ENCODE assay signal across 16 cellular contexts in genomic region chr16:66851166-66851964, GRCh38. TPM values are rescaled to one million over a fixed set of nuclear protein-coding genes. Genes with fewer than 3 reads are reported as not detected.
DNase-seq lines count a peak whose midpoint lies in the region; FAIRE-seq and TF ChIP-seq lines count a peak whose summit lies in the region.
"Had no signal": no experiment of that assay in that cellular context is flagged by ENCODE, and none has a peak within 500 bp of the region (broad histone marks: within the 10 kb centered on the region; RNA-seq: fewer than 3 reads in every experiment).

No MANE protein-coding gene starts in this region.

- TF ChIP-seq EP300 in H1 (IDR thresholded peaks at IDR 0.05; ENCODE audit: borderline replicate concordance in 1 of 2, low read depth in 2 of 2, low read length in 2 of 2): no peak

- no peak overlapping the region for H3K56ac ChIP-seq in H1 (replicated peaks; ENCODE audit: insufficient read length, low read depth, low read length)

- H3K27ac Mint-ChIP-seq in activated naive CD4-positive, alpha-beta T cell treated with anti-CD3 and anti-CD28 coated beads, Interleukin-2, amount 10 ng/mL, durations not matched to agents 7 days and 5 days: no peak overlapping the region
- H3K27ac Mint-ChIP-seq in activated naive CD4-positive, alpha-beta T cell treated with anti-CD3 and anti-CD28 coated beads for 36 hours: no peak overlapping the region
- H3K27ac Mint-ChIP-seq in activated T-helper 1 cell treated with anti-CD3 and anti-CD28 coated beads, Interleukin-12 subunit alpha, Interleukin-12 subunit beta, Interleukin-2, Interleukin-4 antibody, amounts not matched to agents 30 ng/mL and 10 ng/mL and 1 ng/mL, durations not matched to agents 14 hours and 24 hours and 36 hours: no peak overlapping the region
- no peak overlapping the region for H3K27ac Mint-ChIP-seq in endothelial cell (ENCODE audit: unreplicated experiment)
- H3K27ac Mint-ChIP-seq: CD4-positive, CD25-positive, alpha-beta regulatory T cell had no signal

- H3K14ac ChIP-seq in H1 (ENCODE audit: insufficient read length) (no peak overlapping the region), neuronal stem cell (ENCODE audit: low read length) (no peak overlapping the region)

- H2BK15ac ChIP-seq in H1 (ENCODE audit: low read length) (no peak overlapping the region), neuronal stem cell (ENCODE audit: low read length) (peak overlapping the region; percentile 59)

- TF ChIP-seq CTCF in H1 (IDR thresholded peaks at IDR 0.05; ENCODE audit: control extremely low read depth in 1 of 3, insufficient read depth in 1 of 3, low read depth in 1 of 3, low read length in 3 of 3) (no peak), endothelial cell (IDR thresholded peaks at IDR 0.05; ENCODE audit: unreplicated experiment) (no peak)

- H3K4me1 Mint-ChIP-seq in activated naive CD4-positive, alpha-beta T cell treated with anti-CD3 and anti-CD28 coated beads, Interleukin-2, amount 10 ng/mL, durations not matched to agents 7 days and 5 days: peaks cover 14% of the 10 kb centered on the region
- H3K4me1 Mint-ChIP-seq in activated naive CD4-positive, alpha-beta T cell treated with anti-CD3 and anti-CD28 coated beads for 36 hours (ENCODE audit: low read depth): no peaks in the 10 kb centered on the region
- peaks cover 15% of the 10 kb centered on the region for H3K4me1 Mint-ChIP-seq in activated T-helper 1 cell treated with anti-CD3 and anti-CD28 coated beads, Interleukin-12 subunit alpha, Interleukin-12 subunit beta, Interleukin-2, Interleukin-4 antibody, amounts not matched to agents 30 ng/mL and 10 ng/mL and 1 ng/mL, durations not matched to agents 14 hours and 24 hours and 36 hours (ENCODE audit: low read depth)
- peaks cover 2% of the 10 kb centered on the region for H3K4me1 Mint-ChIP-seq in endothelial cell (ENCODE audit: unreplicated experiment)
- H3K4me1 Mint-ChIP-seq: CD4-positive, CD25-positive, alpha-beta regulatory T cell had no signal

- no peak for TF ChIP-seq POLR2A in H1 (IDR thresholded peaks at IDR 0.05; ENCODE audit: control extremely low read depth in 1 of 2, low read depth in 2 of 2, low read length in 2 of 2)

- intact Hi-C loops in activated naive CD4-positive, alpha-beta T cell treated with anti-CD3 and anti-CD28 coated beads for 36 hours (cut with micrococcal nuclease): no loop called here
- intact Hi-C loops in activated T-helper 1 cell treated with anti-CD3 and anti-CD28 coated beads, Interleukin-12 subunit alpha, Interleukin-12 subunit beta, Interleukin-2, Interleukin-4 antibody, amounts not matched to agents 30 ng/mL and 10 ng/mL and 1 ng/mL, durations not matched to agents 14 hours and 24 hours and 36 hours (cut with micrococcal nuclease): no loop called here

- no peak overlapping the region for H3K4me3 Mint-ChIP-seq in activated naive CD4-positive, alpha-beta T cell treated with anti-CD3 and anti-CD28 coated beads, Interleukin-2, amount 10 ng/mL, durations not matched to agents 7 days and 5 days
- H3K4me3 Mint-ChIP-seq in activated naive CD4-positive, alpha-beta T cell treated with anti-CD3 and anti-CD28 coated beads for 36 hours: no peak overlapping the region
- H3K4me3 Mint-ChIP-seq in activated T-helper 1 cell treated with anti-CD3 and anti-CD28 coated beads, Interleukin-12 subunit alpha, Interleukin-12 subunit beta, Interleukin-2, Interleukin-4 antibody, amounts not matched to agents 30 ng/mL and 10 ng/mL and 1 ng/mL, durations not matched to agents 14 hours and 24 hours and 36 hours: no peak overlapping the region
- H3K4me3 Mint-ChIP-seq in endothelial cell (ENCODE audit: unreplicated experiment): no peak overlapping the region
- H3K4me3 Mint-ChIP-seq: CD4-positive, CD25-positive, alpha-beta regulatory T cell had no signal

- peak; percentile 17 for DNase-seq in activated naive CD4-positive, alpha-beta T cell treated with anti-CD3 and anti-CD28 coated beads, Interleukin-2, amount 10 ng/mL, durations not matched to agents 7 days and 5 days
- DNase-seq in activated naive CD4-positive, alpha-beta T cell treated with anti-CD3 and anti-CD28 coated beads for 36 hours: no peak
- no peak for DNase-seq in H1 (ENCODE audit: low read depth in 1 of 2, low spot score in 2 of 2)
- DNase-seq in neuronal stem cell (ENCODE audit: low spot score): no peak
- no peak for DNase-seq in NCI-H2081 treated with DMSO at 0.1 percent for 48 hours (lab: John Stamatoyannopoulos, UW)
- no peak for DNase-seq in activated T-helper 1 cell treated with anti-CD3 and anti-CD28 coated beads, Interleukin-12 subunit alpha, Interleukin-12 subunit beta, Interleukin-2, Interleukin-4 antibody, amounts not matched to agents 30 ng/mL and 10 ng/mL and 1 ng/mL, durations not matched to agents 14 hours and 24 hours and 36 hours (ENCODE audit: low spot score)
- DNase-seq in endothelial cell (ENCODE audit: low spot score): no peak
- no peak for DNase-seq in GOT3 (lab: John Stamatoyannopoulos, UW)
- DNase-seq: 8988T; CD4-positive, CD25-positive, alpha-beta regulatory T cell; DMS53; GF-D8 had no signal

- TF ChIP-seq RAD21 in H1 (IDR thresholded peaks at IDR 0.05 in 1 of 2, conservative IDR thresholded peaks at IDR 0.05 in 1 of 2; ENCODE audit: low read depth in 2 of 2, low read length in 2 of 2): no peak; a peak in 1 of 4 replicates

- H3K9ac ChIP-seq in H1 (replicated peaks in 1 of 4; ENCODE audit: extremely low read depth in 1 of 4, low read depth in 3 of 4, low read length in 3 of 4): no peak overlapping the region
- H3K9ac ChIP-seq in neuronal stem cell (ENCODE audit: low read depth, low read length, poor library complexity): no peak overlapping the region
- H3K9ac ChIP-seq: BLaER1 treated with 17β-estradiol and CSF1 and Interleukin-3, amounts not matched to agents 10 nM and 100 nM had no signal

- H2AFZ ChIP-seq in H1 (ENCODE audit: low read length) (no peak overlapping the region), neuronal stem cell (ENCODE audit: low read length) (no peak overlapping the region)

- H3K36me3 ChIP-seq in H1 (ENCODE audit: control insufficient read depth in 2 of 4, insufficient read depth in 4 of 4, low read length in 3 of 4) (no peaks in the 10 kb centered on the region), neuronal stem cell (replicated peaks in 1 of 2; ENCODE audit: control insufficient read depth in 2 of 2, insufficient read depth in 2 of 2, low read length in 2 of 2) (no peaks in the 10 kb centered on the region)
- H3K36me3 ChIP-seq: BLaER1 treated with 17β-estradiol and CSF1 and Interleukin-3, amounts not matched to agents 10 nM and 100 nM had no signal

- no peaks in the 10 kb centered on the region for H3K9me3 Mint-ChIP-seq in activated naive CD4-positive, alpha-beta T cell treated with anti-CD3 and anti-CD28 coated beads, Interleukin-2, amount 10 ng/mL, durations not matched to agents 7 days and 5 days
- no peaks in the 10 kb centered on the region for H3K9me3 Mint-ChIP-seq in activated naive CD4-positive, alpha-beta T cell treated with anti-CD3 and anti-CD28 coated beads for 36 hours
- no peaks in the 10 kb centered on the region for H3K9me3 Mint-ChIP-seq in activated T-helper 1 cell treated with anti-CD3 and anti-CD28 coated beads, Interleukin-12 subunit alpha, Interleukin-12 subunit beta, Interleukin-2, Interleukin-4 antibody, amounts not matched to agents 30 ng/mL and 10 ng/mL and 1 ng/mL, durations not matched to agents 14 hours and 24 hours and 36 hours
- no peaks in the 10 kb centered on the region for H3K9me3 Mint-ChIP-seq in endothelial cell (ENCODE audit: unreplicated experiment)
- H3K9me3 Mint-ChIP-seq: CD4-positive, CD25-positive, alpha-beta regulatory T cell had no signal

- no peak for FAIRE-seq in H1 (lab: Jason Lieb, UNC)
- FAIRE-seq: GM18507, H54 had no signal

- H3K27ac ChIP-seq in H1 (ENCODE audit: low read depth, low read length) (no peak overlapping the region), neuronal stem cell (replicated peaks; ENCODE audit: low read length) (no peak overlapping the region)
- H3K27ac ChIP-seq: BLaER1 treated with 17β-estradiol and CSF1 and Interleukin-3, amounts not matched to agents 10 nM and 100 nM had no signal

- no peaks in the 10 kb centered on the region for H3K79me1 ChIP-seq in H1 (ENCODE audit: low read depth, low read length)
- no peaks in the 10 kb centered on the region for H3K79me1 ChIP-seq in neuronal stem cell (ENCODE audit: low read depth, low read length)

- H3K4me3 ChIP-seq in H1 (ENCODE audit: extremely low read depth in 1 of 4, insufficient read depth in 2 of 4, low read depth in 3 of 4, low read length in 4 of 4): no peak overlapping the region
- H3K4me3 ChIP-seq in neuronal stem cell (ENCODE audit: low read length in 2 of 2): no peak overlapping the region
- H3K4me3 ChIP-seq: BLaER1 treated with 17β-estradiol and CSF1 and Interleukin-3, amounts not matched to agents 10 nM and 100 nM had no signal

- H2BK20ac ChIP-seq in H1 (ENCODE audit: low read length): no peak overlapping the region

- H3K4ac ChIP-seq in H1 (replicated peaks; ENCODE audit: insufficient read length, low read depth, low read length): no peak overlapping the region
- no peak overlapping the region for H3K4ac ChIP-seq in neuronal stem cell (ENCODE audit: low read length)

- H3K79me2 ChIP-seq in H1 (ENCODE audit: control insufficient read depth in 1 of 2, insufficient read depth in 2 of 2, low read length in 2 of 2): no peaks in the 10 kb centered on the region

- no peaks in the 10 kb centered on the region for H4K20me1 ChIP-seq in H1 (replicated peaks in 1 of 2; ENCODE audit: control insufficient read depth in 1 of 2, insufficient read depth in 2 of 2, low read length in 2 of 2)
- H4K20me1 ChIP-seq: BLaER1 treated with 17β-estradiol and CSF1 and Interleukin-3, amounts not matched to agents 10 nM and 100 nM had no signal

- peaks cover 0 to 8% (median 3%) of the 10 kb centered on the region in 4 experiments; a peak in 4 of 7 replicates for H3K27me3 ChIP-seq in H1 (replicated peaks in 1 of 4; ENCODE audit: control insufficient read depth in 3 of 4, extremely low read depth in 1 of 4, insufficient read depth in 3 of 4, low read length in 3 of 4)
- H3K27me3 ChIP-seq in neuronal stem cell (ENCODE audit: control insufficient read depth in 3 of 3, insufficient read depth in 3 of 3, low read depth in 1 of 3, low read length in 3 of 3): peaks cover 0 to 82% (median 11%) of the 10 kb centered on the region in 3 experiments

- H2BK12ac ChIP-seq in H1 (ENCODE audit: low read depth, low read length): 0 out of 2 replicates have a peak overlapping the region, but pooled peaks have one; percentile 60
- no peak overlapping the region for H2BK12ac ChIP-seq in neuronal stem cell (ENCODE audit: low read length)

- 0 out of 2 replicates have a peak overlapping the region, but pooled peaks have one; percentile 63 for H4K8ac ChIP-seq in H1 (ENCODE audit: extremely low read depth, insufficient read depth, low read length)
- no peak overlapping the region for H4K8ac ChIP-seq in neuronal stem cell (ENCODE audit: low read depth, low read length)

- H3K23ac ChIP-seq in H1 (ENCODE audit: insufficient read length) (no peak overlapping the region), neuronal stem cell (ENCODE audit: low read depth, low read length, poor library complexity) (no peak overlapping the region)

- H3K18ac ChIP-seq in H1 (ENCODE audit: extremely low read depth, low read length): no peak overlapping the region
- H3K18ac ChIP-seq in neuronal stem cell (ENCODE audit: low read length): peak overlapping the region; percentile 67

- H2BK5ac ChIP-seq in H1 (ENCODE audit: low read depth, low read length): no peak overlapping the region
- H2BK5ac ChIP-seq in neuronal stem cell (ENCODE audit: low read length): no peak overlapping the region

- H3K36me3 Mint-ChIP-seq in activated naive CD4-positive, alpha-beta T cell treated with anti-CD3 and anti-CD28 coated beads, Interleukin-2, amount 10 ng/mL, durations not matched to agents 7 days and 5 days: no peaks in the 10 kb centered on the region
- no peaks in the 10 kb centered on the region for H3K36me3 Mint-ChIP-seq in activated naive CD4-positive, alpha-beta T cell treated with anti-CD3 and anti-CD28 coated beads for 36 hours (ENCODE audit: low read depth)
- H3K36me3 Mint-ChIP-seq in activated T-helper 1 cell treated with anti-CD3 and anti-CD28 coated beads, Interleukin-12 subunit alpha, Interleukin-12 subunit beta, Interleukin-2, Interleukin-4 antibody, amounts not matched to agents 30 ng/mL and 10 ng/mL and 1 ng/mL, durations not matched to agents 14 hours and 24 hours and 36 hours (ENCODE audit: low read depth): no peaks in the 10 kb centered on the region
- no peaks in the 10 kb centered on the region for H3K36me3 Mint-ChIP-seq in endothelial cell (ENCODE audit: low read depth, unreplicated experiment)
- H3K36me3 Mint-ChIP-seq: CD4-positive, CD25-positive, alpha-beta regulatory T cell had no signal

- POLR2A ChIA-PET in H1 (lab: Charles Lee; ENCODE audit: partially characterized antibody): interaction anchor here (1.1 kb wide), 1 partner anchor 21 kb away, joined by 4 read pairs; the partner anchor contains the start of gene NAE1

- H3K9me3 ChIP-seq in H1 (ENCODE audit: insufficient read depth in 2 of 2, low read depth in 1 of 2, low read length in 1 of 2) (no peaks in the 10 kb centered on the region), neuronal stem cell (replicated peaks in 1 of 2; ENCODE audit: control insufficient read depth in 2 of 2, insufficient read depth in 1 of 2, low read depth in 1 of 2, low read length in 2 of 2) (no peaks in the 10 kb centered on the region)
- H3K9me3 ChIP-seq: BLaER1 treated with 17β-estradiol and CSF1 and Interleukin-3, amounts not matched to agents 10 nM and 100 nM had no signal

- H3K4me1 ChIP-seq in H1 (replicated peaks in 1 of 4; ENCODE audit: control insufficient read depth in 3 of 4, insufficient read depth in 4 of 4, low read length in 3 of 4) (no peaks in the 10 kb centered on the region), neuronal stem cell (ENCODE audit: control insufficient read depth in 2 of 2, insufficient read depth in 1 of 2, low read depth in 1 of 2, low read length in 2 of 2) (no peaks in the 10 kb centered on the region)

- peaks cover 38% of the 10 kb centered on the region for H3K27me3 Mint-ChIP-seq in activated naive CD4-positive, alpha-beta T cell treated with anti-CD3 and anti-CD28 coated beads, Interleukin-2, amount 10 ng/mL, durations not matched to agents 7 days and 5 days
- peaks cover 4% of the 10 kb centered on the region for H3K27me3 Mint-ChIP-seq in activated naive CD4-positive, alpha-beta T cell treated with anti-CD3 and anti-CD28 coated beads for 36 hours (ENCODE audit: low read depth)
- peaks cover 1% of the 10 kb centered on the region for H3K27me3 Mint-ChIP-seq in activated T-helper 1 cell treated with anti-CD3 and anti-CD28 coated beads, Interleukin-12 subunit alpha, Interleukin-12 subunit beta, Interleukin-2, Interleukin-4 antibody, amounts not matched to agents 30 ng/mL and 10 ng/mL and 1 ng/mL, durations not matched to agents 14 hours and 24 hours and 36 hours (ENCODE audit: insufficient read depth)
- H3K27me3 Mint-ChIP-seq in endothelial cell (ENCODE audit: unreplicated experiment): peaks cover 3% of the 10 kb centered on the region

- H3K23me2 ChIP-seq in H1 (ENCODE audit: low read depth, low read length): no peaks in the 10 kb centered on the region

- no peak overlapping the region for H2BK120ac ChIP-seq in H1 (replicated peaks; ENCODE audit: low read depth, low read length)
- no peak overlapping the region for H2BK120ac ChIP-seq in neuronal stem cell (ENCODE audit: low read depth, low read length)

- CTCF ChIA-PET in activated naive CD4-positive, alpha-beta T cell treated with anti-CD3 and anti-CD28 coated beads, Interleukin-2, amount 10 ng/mL, durations not matched to agents 7 days and 5 days (lab: Charles Lee): interaction anchor here (1.1 to 8.7 kb wide), 2 partner anchors 16 to 21 kb away, joined by 3 to 44 read pairs; partner anchors contain the start of gene NAE1
- CTCF ChIA-PET in activated naive CD4-positive, alpha-beta T cell treated with anti-CD3 and anti-CD28 coated beads for 36 hours (lab: Charles Lee): interaction anchor here (0.6 to 1.6 kb wide), 3 partner anchors 8 to 21 kb away, joined by 3 read pairs; partner anchors contain the start of gene NAE1
- CTCF ChIA-PET in H1 (lab: Charles Lee; ENCODE audit: partially characterized antibody): interaction anchor here (0.7 to 13.4 kb wide), 9 partner anchors 9 to 123 kb away, joined by 3 to 162 read pairs (median 4); partner anchors contain the start of genes NAE1 and PDP2

- H4K91ac ChIP-seq in H1 (replicated peaks; ENCODE audit: insufficient read length, low read length) (no peak overlapping the region), neuronal stem cell (ENCODE audit: low read depth, low read length, poor library complexity) (no peak overlapping the region)

- H2AK5ac ChIP-seq in H1 (ENCODE audit: low read depth, low read length) (no peak overlapping the region), neuronal stem cell (ENCODE audit: low read depth, low read length) (peak overlapping the region; percentile 34)

- 85% methylated on average over 13 of the region's 13 CpGs; no CpG with 5 or more reads in 1 of the 2 experiments for WGBS in H1 (ENCODE audit: extremely low coverage in 1 of 2, insufficient coverage in 1 of 2, insufficient read length in 1 of 2, insufficient replicate concordance in 2 of 2, low coverage in 1 of 2, low lambda C conversion rate in 2 of 2, missing lambda C conversion rate in 1 of 2), 2 experiments
- no CpG with 5 or more reads among the region's 13 CpGs for WGBS in neuronal stem cell (ENCODE audit: extremely low coverage in 2 of 2, insufficient read length in 2 of 2, insufficient replicate concordance in 1 of 2), 2 donors

- H3K4me2 ChIP-seq in H1 (ENCODE audit: insufficient read depth in 1 of 2, low read depth in 2 of 2, low read length in 2 of 2) (no peak overlapping the region), neuronal stem cell (ENCODE audit: insufficient read depth, low read length, poor library complexity, severe bottlenecking) (no peak overlapping the region)

- no peak overlapping the region for H4K5ac ChIP-seq in H1 (ENCODE audit: insufficient read length, low read depth, low read length)

RNA-seq across cellular contexts. Expression of gene CA7, which starts 7.2 kb away (rescaled TPM):
- total RNA-seq in activated naive CD4-positive, alpha-beta T cell treated with anti-CD3 and anti-CD28 coated beads for 36 hours: not detected
- total RNA-seq in H1 (2021; fragmentation: NEBNext Ultra II Directional; extraction: Animal tissue kit (Norgen Biotek cat#: 25700)): 1.7 and 1.8 TPM in 2 replicates
- 2.7 and 4.7 TPM in 2 replicates for polyA plus RNA-seq in H1 (2011; rRNA removed)
- 3.2 TPM for polyA plus RNA-seq in H1 (2011; cell fraction: cytosol; rRNA removed)
- polyA plus RNA-seq in H1 (2011; cell fraction: nucleus; rRNA removed): 3.4 TPM
- polyA plus RNA-seq in H1 (2012, experiment 1 of 2): 0.81 to 2.5 TPM (median 2.0 TPM) in 4 replicates
- polyA plus RNA-seq in H1 (2012, experiment 2 of 2): 2.0 TPM
- polyA plus RNA-seq in H1 (2013, experiment 1 of 2): 1.6 TPM
- polyA plus RNA-seq in H1 (2013, experiment 2 of 2): 1.4 TPM
- 2.0 and 2.6 TPM in 2 replicates for polyA minus RNA-seq in H1 (2011; rRNA and poly(A)+ RNA removed)
- 1.5 TPM for polyA minus RNA-seq in H1 (2011; cell fraction: cytosol; rRNA and poly(A)+ RNA removed)
- 1.00 TPM for polyA minus RNA-seq in H1 (2011; cell fraction: nucleus; rRNA and poly(A)+ RNA removed)
- polyA plus RNA-seq in neuronal stem cell (2013, experiment 1 of 2): not detected
- 0.07 TPM for polyA plus RNA-seq in neuronal stem cell (2013, experiment 2 of 2)
- 0.13 and 0.39 TPM in 2 replicates for total RNA-seq in activated T-helper 1 cell treated with anti-CD3 and anti-CD28 coated beads, Interleukin-12 subunit alpha, Interleukin-12 subunit beta, Interleukin-2, Interleukin-4 antibody, amounts not matched to agents 30 ng/mL and 10 ng/mL and 1 ng/mL, durations not matched to agents 14 hours and 24 hours and 36 hours
- not detected for total RNA-seq in endothelial cell (ENCODE audit: unreplicated experiment)
- total RNA-seq: CD4-positive, CD25-positive, alpha-beta regulatory T cell; HT-29 had no signal
- polyA plus RNA-seq: CD4-positive, CD25-positive, alpha-beta regulatory T cell had no signal

RNA-seq across cellular contexts. Expression of gene NAE1, which starts 20.6 kb away (rescaled TPM):
- total RNA-seq in activated naive CD4-positive, alpha-beta T cell treated with anti-CD3 and anti-CD28 coated beads for 36 hours: 100 to 1,000 TPM; 108 to 115 TPM
- total RNA-seq in H1 (2021; fragmentation: NEBNext Ultra II Directional; extraction: Animal tissue kit (Norgen Biotek cat#: 25700)): 145 and 155 TPM in 2 replicates
- 30.3 and 66.6 TPM in 2 replicates for polyA plus RNA-seq in H1 (2011; rRNA removed)
- polyA plus RNA-seq in H1 (2011; cell fraction: cytosol; rRNA removed): 89.8 TPM
- 18.4 TPM for polyA plus RNA-seq in H1 (2011; cell fraction: nucleus; rRNA removed)
- 82.6 to 180 TPM (median 91.9 TPM) in 4 replicates for polyA plus RNA-seq in H1 (2012, experiment 1 of 2)
- 11.6 TPM for polyA plus RNA-seq in H1 (2012, experiment 2 of 2)
- 195 TPM for polyA plus RNA-seq in H1 (2013, experiment 1 of 2)
- polyA plus RNA-seq in H1 (2013, experiment 2 of 2): 199 TPM
- 34.3 and 62.0 TPM in 2 replicates for polyA minus RNA-seq in H1 (2011; rRNA and poly(A)+ RNA removed)
- 31.3 TPM for polyA minus RNA-seq in H1 (2011; cell fraction: cytosol; rRNA and poly(A)+ RNA removed)
- 54.2 TPM for polyA minus RNA-seq in H1 (2011; cell fraction: nucleus; rRNA and poly(A)+ RNA removed)
- 239 TPM for polyA plus RNA-seq in neuronal stem cell (2013, experiment 1 of 2)
- polyA plus RNA-seq in neuronal stem cell (2013, experiment 2 of 2): 243 TPM
- 114 and 120 TPM in 2 replicates for total RNA-seq in activated T-helper 1 cell treated with anti-CD3 and anti-CD28 coated beads, Interleukin-12 subunit alpha, Interleukin-12 subunit beta, Interleukin-2, Interleukin-4 antibody, amounts not matched to agents 30 ng/mL and 10 ng/mL and 1 ng/mL, durations not matched to agents 14 hours and 24 hours and 36 hours
- total RNA-seq in endothelial cell (ENCODE audit: unreplicated experiment): 63.9 TPM

RNA-seq across cellular contexts. Expression of gene PDP2, which starts 28.9 kb away (rescaled TPM):
- 10 to 100 TPM; 18.8 to 20.6 TPM for total RNA-seq in activated naive CD4-positive, alpha-beta T cell treated with anti-CD3 and anti-CD28 coated beads for 36 hours
- 36.0 and 36.5 TPM in 2 replicates for total RNA-seq in H1 (2021; fragmentation: NEBNext Ultra II Directional; extraction: Animal tissue kit (Norgen Biotek cat#: 25700))
- polyA plus RNA-seq in H1 (2011; rRNA removed): 10.1 and 11.7 TPM in 2 replicates
- polyA plus RNA-seq in H1 (2011; cell fraction: cytosol; rRNA removed): 15.6 TPM
- 20.5 TPM for polyA plus RNA-seq in H1 (2011; cell fraction: nucleus; rRNA removed)
- 10.6 to 16.3 TPM (median 15.7 TPM) in 4 replicates for polyA plus RNA-seq in H1 (2012, experiment 1 of 2)
- polyA plus RNA-seq in H1 (2012, experiment 2 of 2): 14.4 TPM
- 13.5 TPM for polyA plus RNA-seq in H1 (2013, experiment 1 of 2)
- 12.7 TPM for polyA plus RNA-seq in H1 (2013, experiment 2 of 2)
- polyA minus RNA-seq in H1 (2011; rRNA and poly(A)+ RNA removed): 97.6 and 123 TPM in 2 replicates
- 19.5 TPM for polyA minus RNA-seq in H1 (2011; cell fraction: cytosol; rRNA and poly(A)+ RNA removed)
- polyA minus RNA-seq in H1 (2011; cell fraction: nucleus; rRNA and poly(A)+ RNA removed): 28.7 TPM
- polyA plus RNA-seq in neuronal stem cell (2013, experiment 1 of 2): 8.3 TPM
- polyA plus RNA-seq in neuronal stem cell (2013, experiment 2 of 2): 8.8 TPM
- 43.3 and 52.2 TPM in 2 replicates for total RNA-seq in activated T-helper 1 cell treated with anti-CD3 and anti-CD28 coated beads, Interleukin-12 subunit alpha, Interleukin-12 subunit beta, Interleukin-2, Interleukin-4 antibody, amounts not matched to agents 30 ng/mL and 10 ng/mL and 1 ng/mL, durations not matched to agents 14 hours and 24 hours and 36 hours
- total RNA-seq in endothelial cell (ENCODE audit: unreplicated experiment): 11.3 TPM

RNA-seq across cellular contexts. Expression of gene TERB1, which starts 50.0 kb away (rescaled TPM):
- not detected for total RNA-seq in activated naive CD4-positive, alpha-beta T cell treated with anti-CD3 and anti-CD28 coated beads for 36 hours
- not detected in 2 replicates for total RNA-seq in H1 (2021; fragmentation: NEBNext Ultra II Directional; extraction: Animal tissue kit (Norgen Biotek cat#: 25700))
- not detected in 2 replicates for polyA plus RNA-seq in H1 (2011; rRNA removed)
- polyA plus RNA-seq in H1 (2011; cell fraction: cytosol; rRNA removed): 0.13 TPM
- not detected for polyA plus RNA-seq in H1 (2011; cell fraction: nucleus; rRNA removed)
- polyA plus RNA-seq in H1 (2012, experiment 1 of 2): not detected in 4 replicates
- polyA plus RNA-seq in H1 (2012, experiment 2 of 2): not detected
- not detected for polyA plus RNA-seq in H1 (2013, experiment 1 of 2)
- polyA plus RNA-seq in H1 (2013, experiment 2 of 2): not detected
- not detected in 2 replicates for polyA minus RNA-seq in H1 (2011; rRNA and poly(A)+ RNA removed)
- polyA minus RNA-seq in H1 (2011; cell fraction: cytosol; rRNA and poly(A)+ RNA removed): not detected
- not detected for polyA minus RNA-seq in H1 (2011; cell fraction: nucleus; rRNA and poly(A)+ RNA removed)
- polyA plus RNA-seq in neuronal stem cell (2013, experiment 1 of 2): not detected
- polyA plus RNA-seq in neuronal stem cell (2013, experiment 2 of 2): not detected
- total RNA-seq in activated T-helper 1 cell treated with anti-CD3 and anti-CD28 coated beads, Interleukin-12 subunit alpha, Interleukin-12 subunit beta, Interleukin-2, Interleukin-4 antibody, amounts not matched to agents 30 ng/mL and 10 ng/mL and 1 ng/mL, durations not matched to agents 14 hours and 24 hours and 36 hours: 0.29 TPM in 1 of 2 replicates, not detected in the other
- 0.10 TPM for total RNA-seq in endothelial cell (ENCODE audit: unreplicated experiment)
- total RNA-seq: HT-29 had no signal
- polyA plus RNA-seq: CD4-positive, CD25-positive, alpha-beta regulatory T cell had no signal
